ENCODE assay signal across 13 cellular contexts in the genomic region with DNA sequence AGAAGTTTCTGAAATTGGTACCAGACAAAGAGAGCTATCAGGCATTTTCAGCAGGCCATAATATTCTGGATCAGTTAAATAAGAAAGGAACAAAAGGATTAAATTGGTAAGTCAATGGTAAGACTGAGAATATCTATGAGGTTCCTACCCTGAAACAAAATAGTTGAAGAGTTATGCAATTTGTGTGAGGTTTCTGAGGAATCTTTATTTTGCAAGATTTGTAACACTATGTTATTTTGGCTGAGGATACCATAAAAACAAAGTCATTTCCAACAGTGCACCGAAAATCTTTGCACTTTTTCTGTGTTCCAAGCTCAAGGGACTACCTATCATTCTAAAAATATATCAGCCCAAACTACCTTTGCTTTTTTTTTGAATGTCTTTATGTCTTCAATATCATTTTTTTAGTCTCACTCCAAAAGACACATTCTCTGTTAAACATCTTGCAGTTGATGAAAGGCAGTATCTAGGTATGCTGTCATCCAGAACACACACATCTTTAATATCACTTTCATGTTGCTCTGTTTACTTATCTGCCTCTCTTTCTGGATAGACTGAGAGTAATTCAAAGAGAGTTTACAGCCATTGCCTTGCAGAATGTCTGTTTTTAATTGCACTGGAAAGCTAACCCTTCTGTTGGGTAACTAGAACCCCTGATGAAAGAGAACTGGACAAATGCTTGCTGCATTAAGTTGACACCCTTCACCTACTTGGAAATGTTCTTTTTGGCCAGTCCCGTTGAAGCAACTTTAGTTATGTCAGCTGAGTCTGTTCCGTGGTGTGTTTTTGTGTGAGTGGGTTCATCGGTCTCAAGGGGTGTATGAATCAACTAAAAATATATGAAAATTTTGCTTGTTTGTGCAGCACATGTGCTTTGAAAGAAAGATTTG.
DNase-seq lines count a peak whose midpoint lies in the region; ATAC-seq and TF ChIP-seq lines count a peak whose summit lies in the region.
"Had no signal": no experiment of that assay in that cellular context is flagged by ENCODE, and none has a peak within 500 bp of the region (broad histone marks: within the 10 kb centered on the region; RNA-seq: fewer than 3 reads in every experiment).

No MANE protein-coding gene starts in this region.

- no peak overlapping the region for H3K9ac ChIP-seq in trophoblast cell (ENCODE audit: low read length)
- H3K9ac ChIP-seq: BLaER1 treated with 17β-estradiol and CSF1 and Interleukin-3, amounts not matched to agents 10 nM and 100 nM had no signal

- no peak overlapping the region for H3K4me3 Mint-ChIP-seq in CD14-positive monocyte
- H3K4me3 Mint-ChIP-seq in activated CD4-positive, alpha-beta T cell treated with anti-CD3 and anti-CD28 coated beads for 36 hours = no peak overlapping the region
- H3K4me3 Mint-ChIP-seq: naive thymus-derived CD4-positive, alpha-beta T cell had no signal

- peak overlapping the region in 6 of 7 donors; percentile 5 to 66 (median 26) for H3K27ac Mint-ChIP-seq in CD14-positive monocyte
- no peak overlapping the region for H3K27ac Mint-ChIP-seq in activated CD4-positive, alpha-beta T cell treated with anti-CD3 and anti-CD28 coated beads for 36 hours
- H3K27ac Mint-ChIP-seq: naive thymus-derived CD4-positive, alpha-beta T cell had no signal

- no peaks in the 10 kb centered on the region for H3K9me3 Mint-ChIP-seq in CD14-positive monocyte
- H3K9me3 Mint-ChIP-seq in activated CD4-positive, alpha-beta T cell treated with anti-CD3 and anti-CD28 coated beads for 36 hours (ENCODE audit: low read depth) = no peaks in the 10 kb centered on the region

- H3K18ac ChIP-seq in trophoblast cell (ENCODE audit: low read length) = no peak overlapping the region

- no peak for DNase-seq in CD14-positive monocyte (ENCODE audit: low spot score)
- DNase-seq in NCI-H226 = peak; percentile 39
- peak; percentile 83 for DNase-seq in fibroblast of the aortic adventitia (ENCODE audit: low read depth)
- peak in 1 of 2 donors; percentile 67 for DNase-seq in trophoblast cell
- no peak for DNase-seq in GM10266 (ENCODE audit: extremely low spot score)
- DNase-seq in activated CD4-positive, alpha-beta T cell treated with anti-CD3 and anti-CD28 coated beads for 36 hours = no peak
- DNase-seq: activated T-cell treated with anti-CD3 and anti-CD28 coated beads, Interleukin-2, amount 50 U/mL, for 1 hour; naive thymus-derived CD4-positive, alpha-beta T cell; stimulated activated CD4-positive, alpha-beta T cell treated with anti-CD3 and anti-CD28 coated beads, Interleukin-15, amount 100 ng/mL, for 24 hours; stimulated activated CD8-positive, alpha-beta memory T cell treated with anti-CD3 and anti-CD28 coated beads, Interleukin-4, amount 100 ng/mL, for 48 hours had no signal

- H4K8ac ChIP-seq in trophoblast cell (ENCODE audit: low read depth, low read length) = no peak overlapping the region

- no CpG with 5 or more reads among the region's 4 CpGs for WGBS in trophoblast cell (ENCODE audit: extremely low coverage, insufficient coverage, insufficient read length)

- ATAC-seq in GM18517 (IDR thresholded peaks at IDR 0.05; ENCODE audit: unreplicated experiment) (no peak), HG02571 (IDR thresholded peaks at IDR 0.05; ENCODE audit: unreplicated experiment) (no peak)
- no peak for ATAC-seq in activated CD4-positive, alpha-beta T cell treated with anti-CD3 and anti-CD28 coated beads for 36 hours
- ATAC-seq: naive thymus-derived CD4-positive, alpha-beta T cell had no signal

- peaks cover 1% of the 10 kb centered on the region for H3K79me1 ChIP-seq in trophoblast cell (ENCODE audit: low read length)

- intact Hi-C loops in CD14-positive monocyte (cut with micrococcal nuclease) = no loop called here
- intact Hi-C loops in activated CD4-positive, alpha-beta T cell treated with anti-CD3 and anti-CD28 coated beads for 36 hours (cut with DNase I, micrococcal nuclease) = no loop called here

- no peak overlapping the region for H2AK5ac ChIP-seq in trophoblast cell (ENCODE audit: low read length)

- no peak overlapping the region for H3K4me2 ChIP-seq in trophoblast cell (ENCODE audit: low read length)
- H3K4me2 ChIP-seq: BLaER1 treated with 17β-estradiol and CSF1 and Interleukin-3, amounts not matched to agents 10 nM and 100 nM had no signal

- no peak overlapping the region for H2AFZ ChIP-seq in trophoblast cell (ENCODE audit: insufficient read depth, low read length, poor library complexity)

- no peaks in the 10 kb centered on the region for H3K79me2 ChIP-seq in trophoblast cell (ENCODE audit: control insufficient read depth, insufficient read depth, low read length, poor library complexity)

- no peaks in the 10 kb centered on the region for H3K36me3 ChIP-seq in trophoblast cell (ENCODE audit: control insufficient read depth in 1 of 2, insufficient read depth in 2 of 2, low read length in 2 of 2)
- H3K36me3 ChIP-seq: BLaER1 treated with 17β-estradiol and CSF1 and Interleukin-3, amounts not matched to agents 10 nM and 100 nM had no signal

- no peak overlapping the region for H3K4me3 ChIP-seq in fibroblast of the aortic adventitia (ENCODE audit: low read depth, low read length)
- H3K4me3 ChIP-seq in trophoblast cell (ENCODE audit: low read depth, low read length) = no peak overlapping the region
- H3K4me3 ChIP-seq: BLaER1 treated with 17β-estradiol and CSF1 and Interleukin-3, amounts not matched to agents 10 nM and 100 nM had no signal

- no peak overlapping the region for H4K91ac ChIP-seq in trophoblast cell (ENCODE audit: low read depth, low read length)

- no peaks in the 10 kb centered on the region for H3K36me3 Mint-ChIP-seq in CD14-positive monocyte
- no peaks in the 10 kb centered on the region for H3K36me3 Mint-ChIP-seq in activated CD4-positive, alpha-beta T cell treated with anti-CD3 and anti-CD28 coated beads for 36 hours (ENCODE audit: low read depth)
- H3K36me3 Mint-ChIP-seq: naive thymus-derived CD4-positive, alpha-beta T cell had no signal

- peak overlapping the region; percentile 89 for H2BK12ac ChIP-seq in trophoblast cell (ENCODE audit: low read length)

- H2BK120ac ChIP-seq in trophoblast cell (ENCODE audit: insufficient read depth, low read length, poor library complexity) = no peak overlapping the region

- H3K27ac ChIP-seq in trophoblast cell (ENCODE audit: low read depth, low read length) = no peak overlapping the region
- H3K27ac ChIP-seq: BLaER1 treated with 17β-estradiol and CSF1 and Interleukin-3, amounts not matched to agents 10 nM and 100 nM had no signal

- no peak overlapping the region for H3K23ac ChIP-seq in trophoblast cell (ENCODE audit: low read length)

- POLR2A ChIA-PET in activated CD4-positive, alpha-beta T cell treated with anti-CD3 and anti-CD28 coated beads for 36 hours (lab: Charles Lee) = no interaction called here

- H3K9me3 ChIP-seq in trophoblast cell (ENCODE audit: insufficient read depth, low read depth, low read length) = no peaks in the 10 kb centered on the region
- H3K9me3 ChIP-seq: BLaER1 treated with 17β-estradiol and CSF1 and Interleukin-3, amounts not matched to agents 10 nM and 100 nM had no signal

- H4K12ac ChIP-seq in trophoblast cell (ENCODE audit: low read depth, low read length) = no peak overlapping the region

- no peaks in the 10 kb centered on the region for H3K27me3 Mint-ChIP-seq in CD14-positive monocyte (ENCODE audit: low read depth in 3 of 3)
- H3K27me3 Mint-ChIP-seq in activated CD4-positive, alpha-beta T cell treated with anti-CD3 and anti-CD28 coated beads for 36 hours = peaks cover 2% of the 10 kb centered on the region

- H3K4ac ChIP-seq in trophoblast cell (ENCODE audit: low read depth, low read length) = no peak overlapping the region

- H3K27me3 ChIP-seq in trophoblast cell (ENCODE audit: insufficient read depth, low read length) = no peaks in the 10 kb centered on the region
- H3K27me3 ChIP-seq: BLaER1 treated with 17β-estradiol and CSF1 and Interleukin-3, amounts not matched to agents 10 nM and 100 nM had no signal

- H3K4me1 Mint-ChIP-seq in CD14-positive monocyte = peaks cover 34% of the 10 kb centered on the region
- H3K4me1 Mint-ChIP-seq in activated CD4-positive, alpha-beta T cell treated with anti-CD3 and anti-CD28 coated beads for 36 hours = no peaks in the 10 kb centered on the region

- TF ChIP-seq CTCF in CD14-positive monocyte (IDR thresholded peaks at IDR 0.05) = no peak
- TF ChIP-seq CTCF in fibroblast of the aortic adventitia (IDR thresholded peaks at IDR 0.05; ENCODE audit: insufficient read depth, low read length) = no peak
- no peak for TF ChIP-seq CTCF in GM10266 (IDR thresholded peaks at IDR 0.05; ENCODE audit: control insufficient read depth, insufficient read depth, low read depth, missing control alignments)

- peak overlapping the region; percentile 56 for H3K14ac ChIP-seq in trophoblast cell (ENCODE audit: low read length)

- H2BK5ac ChIP-seq in trophoblast cell (ENCODE audit: low read depth, low read length, poor library complexity) = no peak overlapping the region

- CTCF ChIA-PET in activated CD4-positive, alpha-beta T cell treated with anti-CD3 and anti-CD28 coated beads for 36 hours (lab: Charles Lee) = no interaction called here

- no peaks in the 10 kb centered on the region for H3K4me1 ChIP-seq in trophoblast cell (ENCODE audit: control insufficient read depth in 1 of 2, insufficient read depth in 2 of 2, low read length in 2 of 2)

Comparison
In these comparisons a context has a peak if more than half of its experiments do, and no peak if none do; other contexts are left out.
1. DNase-seq: peak in NCI-H226 (single experiment) and fibroblast of the aortic adventitia (single experiment); none in CD14-positive monocyte (single experiment), GM10266 (single experiment) and activated CD4-positive, alpha-beta T cell treated with anti-CD3 and anti-CD28 coated beads for 36 hours (single experiment).